9 cellular contexts compared by ENCODE assay signal in the genomic region with DNA sequence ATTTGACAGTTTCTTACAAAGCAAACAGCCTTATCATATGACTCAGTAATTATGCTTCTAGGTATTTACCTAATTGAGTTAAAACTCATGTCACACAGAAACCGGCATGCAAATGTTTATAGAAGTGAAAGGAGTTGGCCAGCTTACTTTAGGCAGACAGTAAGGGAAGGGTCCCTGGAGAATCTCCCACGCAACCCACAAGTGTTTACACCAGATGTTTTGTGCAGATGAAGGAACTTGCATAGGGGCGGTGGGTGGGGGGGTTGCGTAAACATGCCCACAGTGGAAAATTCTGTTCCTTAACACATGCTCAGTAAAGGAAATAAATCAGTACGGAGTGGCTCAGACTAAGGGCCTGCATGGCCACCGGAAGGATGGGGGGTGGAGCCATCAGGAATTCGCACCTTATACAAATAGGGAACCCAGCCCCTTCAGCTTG.
DNase-seq lines count a peak whose midpoint lies in the region; ATAC-seq, FAIRE-seq and TF ChIP-seq lines count a peak whose summit lies in the region.
"Had no signal": no experiment of that assay in that cellular context is flagged by ENCODE, and none has a peak within 500 bp of the region (broad histone marks: within the 10 kb centered on the region; RNA-seq: fewer than 3 reads in every experiment).

No MANE protein-coding gene starts in this region.

- no peak for TF ChIP-seq POLR2A in GM12892 (IDR thresholded peaks at IDR 0.05; ENCODE audit: low read depth, low read length)

- DNase-seq in GM12865 (ENCODE audit: low read depth) (peak; percentile 64), brain pericyte (ENCODE audit: low read depth, low spot score) (peak; percentile 6), NCI-H2107 treated with DMSO at 0.1 percent for 48 hours (lab: John Stamatoyannopoulos, UW; ENCODE audit: unreplicated experiment) (no peak), GM12892 (ENCODE audit: insufficient read length) (no peak), iPS-NIHi7 (ENCODE audit: extremely low spot score) (no peak)
- DNase-seq in stimulated activated CD4-positive, alpha-beta T cell treated with anti-CD3 and anti-CD28 coated beads, Interleukin-1b, Interleukin-23, amount 100 ng/mL, for 48 hours = no peak
- DNase-seq: stimulated activated CD4-positive, alpha-beta T cell treated with anti-CD3 and anti-CD28 coated beads, Interleukin-2, amount 100 ng/mL, for 48 hours had no signal

- FAIRE-seq in GM12892 (lab: Jason Lieb, UNC) = no peak

- no peak overlapping the region for H3K4me3 ChIP-seq in GM12865 (ENCODE audit: low read depth, low read length)

- ATAC-seq in GM21515 (IDR thresholded peaks at IDR 0.05; ENCODE audit: unreplicated experiment) (peak; percentile 79), HG03354 (IDR thresholded peaks at IDR 0.05; ENCODE audit: poor library complexity, severe bottlenecking, unreplicated experiment) (peak; percentile 90)

- no peak for TF ChIP-seq CTCF in GM12865 (IDR thresholded peaks at IDR 0.05; ENCODE audit: insufficient read depth, low read depth, low read length, missing control alignments)

Comparison
In these comparisons a context has a peak if more than half of its experiments do, and no peak if none do; other contexts are left out.
1. DNase-seq: peak in GM12865 (single experiment) and brain pericyte (single experiment); none in NCI-H2107 treated with DMSO at 0.1 percent for 48 hours (single experiment), GM12892 (single experiment), stimulated activated CD4-positive, alpha-beta T cell treated with anti-CD3 and anti-CD28 coated beads, Interleukin-1b, Interleukin-23, amount 100 ng/mL, for 48 hours (single experiment) and iPS-NIHi7 (single experiment).